In the genomic region with DNA sequence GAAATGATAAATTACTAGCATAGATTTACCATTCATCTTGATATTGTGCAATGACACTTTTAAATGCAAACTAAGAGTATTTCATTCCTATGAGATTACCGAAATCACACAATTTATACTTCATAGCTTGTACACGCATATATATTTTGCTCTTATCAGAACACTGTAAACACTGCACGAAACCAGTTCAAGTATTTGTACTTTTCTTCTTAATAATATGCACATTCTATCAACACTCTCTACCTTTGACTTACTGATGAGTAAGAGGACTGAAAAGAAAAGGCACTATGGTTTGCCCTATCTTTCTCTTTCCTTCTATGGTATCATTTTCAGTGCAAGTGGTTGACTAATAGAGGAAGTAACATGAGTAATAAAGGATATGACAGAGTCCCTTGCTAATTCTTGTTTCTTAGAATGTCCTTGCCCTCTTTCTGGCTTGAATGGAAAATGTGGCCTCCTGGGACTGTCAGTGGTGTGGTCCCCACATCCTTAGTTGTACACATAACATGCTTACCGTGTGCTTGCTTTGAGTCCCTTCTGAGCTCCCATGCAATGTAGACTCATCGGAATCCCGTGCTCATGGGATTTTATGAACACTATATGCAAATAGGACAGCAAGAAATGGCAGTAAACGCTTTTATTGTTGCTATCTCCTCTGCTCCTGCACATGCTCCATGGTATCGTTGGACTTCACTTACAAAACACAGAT, we compare ENCODE assay signal across 8 cellular contexts.
DNase-seq lines count a peak whose midpoint lies in the region; ATAC-seq and TF ChIP-seq lines count a peak whose summit lies in the region.

No MANE protein-coding gene starts in this region.

- H3K27me3 ChIP-seq in vagina: no peaks in the 10 kb centered on the region

- peaks cover 11% of the 10 kb centered on the region for H3K4me1 ChIP-seq in vagina

- DNase-seq in Kasumi-1 (lab: John Stamatoyannopoulos, UW): peak; percentile 71 to 72
- DNase-seq in activated naive CD8-positive, alpha-beta T cell treated with anti-CD3 and anti-CD28 coated beads, Interleukin-2, amount 10 ng/mL, durations not matched to agents 7 days and 5 days: peak; percentile 45
- no peak for DNase-seq in memory B cell (ENCODE audit: low spot score in 2 of 2)
- DNase-seq in NCI-H2196 treated with DMSO at 0.1 percent for 48 hours (lab: John Stamatoyannopoulos, UW; ENCODE audit: unreplicated experiment): no peak
- DNase-seq in G401 (ENCODE audit: low spot score): no peak
- DNase-seq in vagina (ENCODE audit: extremely low spot score in 2 of 2): no peak

- peaks cover 39% of the 10 kb centered on the region for H3K4me1 Mint-ChIP-seq in activated naive CD8-positive, alpha-beta T cell treated with anti-CD3 and anti-CD28 coated beads, Interleukin-2, amount 10 ng/mL, durations not matched to agents 7 days and 5 days
- H3K4me1 Mint-ChIP-seq in memory B cell: peaks cover 14% of the 10 kb centered on the region

- no peaks in the 10 kb centered on the region for H3K36me3 ChIP-seq in vagina

- H3K9me3 Mint-ChIP-seq in activated naive CD8-positive, alpha-beta T cell treated with anti-CD3 and anti-CD28 coated beads, Interleukin-2, amount 10 ng/mL, durations not matched to agents 7 days and 5 days: peaks cover 15% of the 10 kb centered on the region
- peaks cover 3% of the 10 kb centered on the region for H3K9me3 Mint-ChIP-seq in memory B cell

- H3K4me3 Mint-ChIP-seq in activated naive CD8-positive, alpha-beta T cell treated with anti-CD3 and anti-CD28 coated beads, Interleukin-2, amount 10 ng/mL, durations not matched to agents 7 days and 5 days: peak overlapping the region; percentile 62
- H3K4me3 Mint-ChIP-seq in memory B cell: no peak overlapping the region

- no peak for TF ChIP-seq CTCF in vagina (IDR thresholded peaks at IDR 0.05)

- ATAC-seq in GM18502 (IDR thresholded peaks at IDR 0.05; ENCODE audit: poor library complexity, unreplicated experiment) (peak; percentile 80), GM21825 (IDR thresholded peaks at IDR 0.05; ENCODE audit: unreplicated experiment) (peak; percentile 66), memory B cell (ENCODE audit: low read depth) (peak; percentile 68)
- peak; percentile 92 for ATAC-seq in activated naive CD8-positive, alpha-beta T cell treated with anti-CD3 and anti-CD28 coated beads, Interleukin-2, amount 10 ng/mL, durations not matched to agents 7 days and 5 days (ENCODE audit: low read depth)

- intact Hi-C loops in vagina (cut with DNase I): loop anchor here (10.0 kb wide), 1 partner anchor 439 kb away; no protein-coding TSS in a partner anchor

- no peak overlapping the region for H3K4me3 ChIP-seq in vagina

- peak overlapping the region; percentile 88 for H3K27ac Mint-ChIP-seq in activated naive CD8-positive, alpha-beta T cell treated with anti-CD3 and anti-CD28 coated beads, Interleukin-2, amount 10 ng/mL, durations not matched to agents 7 days and 5 days
- H3K27ac Mint-ChIP-seq in memory B cell: no peak overlapping the region

- H3K27me3 Mint-ChIP-seq in activated naive CD8-positive, alpha-beta T cell treated with anti-CD3 and anti-CD28 coated beads, Interleukin-2, amount 10 ng/mL, durations not matched to agents 7 days and 5 days: no peaks in the 10 kb centered on the region
- H3K27me3 Mint-ChIP-seq in memory B cell: peaks cover 7% of the 10 kb centered on the region

- peaks cover 24% of the 10 kb centered on the region for H3K36me3 Mint-ChIP-seq in activated naive CD8-positive, alpha-beta T cell treated with anti-CD3 and anti-CD28 coated beads, Interleukin-2, amount 10 ng/mL, durations not matched to agents 7 days and 5 days
- H3K36me3 Mint-ChIP-seq in memory B cell: peaks cover 2% of the 10 kb centered on the region

- POLR2A ChIA-PET in activated naive CD8-positive, alpha-beta T cell treated with anti-CD3 and anti-CD28 coated beads, Interleukin-2, amount 10 ng/mL, durations not matched to agents 7 days and 5 days (lab: Charles Lee): no interaction called here

- TF ChIP-seq POLR2A in vagina (IDR thresholded peaks at IDR 0.05): no peak

- no peak overlapping the region for H3K27ac ChIP-seq in vagina

- no peaks in the 10 kb centered on the region for H3K9me3 ChIP-seq in vagina

- in situ Hi-C loops in G401 (cut with HindIII; ENCODE audit: low sequenced_read_pairs): no loop called here

Comparison
In these comparisons a context has a peak if more than half of its experiments do, and no peak if none do; other contexts are left out.
1. DNase-seq: peak in Kasumi-1 (2 of 2) and activated naive CD8-positive, alpha-beta T cell treated with anti-CD3 and anti-CD28 coated beads, Interleukin-2, amount 10 ng/mL, durations not matched to agents 7 days and 5 days (single experiment); none in memory B cell (0 of 2), NCI-H2196 treated with DMSO at 0.1 percent for 48 hours (single experiment), G401 (single experiment) and vagina (0 of 2).
2. Peak in every context shown above with its lines, with median percentiles within 50 percentile points of each other: ATAC-seq.